Comparison of ENCODE assay signal across 24 cellular contexts in genomic region chr13:113066746-113067145, GRCh38. TPM values are rescaled to one million over a fixed set of nuclear protein-coding genes. Genes with fewer than 3 reads are reported as not detected.
"Had no signal": no experiment of that assay in that cellular context is flagged by ENCODE, and none has a peak within 500 bp of the region (broad histone marks: within the 10 kb centered on the region; RNA-seq: fewer than 3 reads in every experiment).

No MANE protein-coding gene starts in this region.

- FAIRE-seq: RCC 7860 had no signal

- ATAC-seq: SK-N-SH treated with all-trans-retinoic acid at 6 μM for 48 hours had no signal

- H3K27ac ChIP-seq: SJCRH30 had no signal

- H3K9me3 ChIP-seq: MG63, SJCRH30 had no signal

- H3K4me1 ChIP-seq: SJCRH30 had no signal

- H3K27me3 ChIP-seq: SJCRH30 had no signal

- DNase-seq: IMR-90, Karpas-422, KG1, MG63, NCI-H1092, NCI-H1105 treated with DMSO at 0.1 percent for 48 hours, NCI-H1417 treated with DMSO at 0.1 percent for 48 hours, NCI-H146, NCI-H1694 treated with DMSO at 0.1 percent for 48 hours, NCI-H1930, NCI-H2081 treated with DMSO at 0.1 percent for 48 hours, NCI-H2171, NCI-H226, NCI-H446, NCI-H510A, NCI-H524 treated with DMSO at 0.1 percent for 48 hours, NCI-H69, NCI-H774, RPMI8226, SHP77 treated with DMSO at 0.1 percent for 48 hours, SJCRH30 had no signal

- H3K4me3 ChIP-seq: MG63, SJCRH30 had no signal

- H3K36me3 ChIP-seq: MG63, SJCRH30 had no signal

RNA-seq across cellular contexts. Expression of gene F7, which starts 38.8 kb away (rescaled TPM):
- total RNA-seq: HT-29, SJCRH30 had no signal

RNA-seq across cellular contexts. Expression of gene F10, which starts 55.9 kb away (rescaled TPM):
- total RNA-seq: HT-29 had no signal
